In genomic region chr11:103525069-103525468, GRCh38 we compare ENCODE assay signal across 16 cellular contexts.
DNase-seq lines count a peak whose midpoint lies in the region; ATAC-seq, FAIRE-seq and TF ChIP-seq lines count a peak whose summit lies in the region.
"Had no signal": no experiment of that assay in that cellular context is flagged by ENCODE, and none has a peak within 500 bp of the region (broad histone marks: within the 10 kb centered on the region; RNA-seq: fewer than 3 reads in every experiment).

No MANE protein-coding gene starts in this region.

- no peaks in the 10 kb centered on the region for H3K79me2 ChIP-seq in HCT116 (ENCODE audit: insufficient read depth, low read length)
- no peaks in the 10 kb centered on the region for H3K79me2 ChIP-seq in PC-3 (ENCODE audit: low read length)
- no peaks in the 10 kb centered on the region for H3K79me2 ChIP-seq in osteoblast (ENCODE audit: insufficient read depth, low read length)

- TF ChIP-seq CTCF in HCT116 (IDR thresholded peaks at IDR 0.05 in 2 of 3, conservative IDR thresholded peaks at IDR 0.05 in 1 of 3; ENCODE audit: borderline replicate concordance in 1 of 3, insufficient read depth in 1 of 3, low read depth in 2 of 3, low read length in 2 of 3) (no peak), PC-3 (conservative IDR thresholded peaks at IDR 0.05; ENCODE audit: low read depth, low read length) (0 out of 2 replicates have a peak, but pooled peaks have one; percentile 12), osteoblast (IDR thresholded peaks at IDR 0.05; ENCODE audit: extremely low read depth, low read depth, low read length) (no peak), D721Med (IDR thresholded peaks at IDR 0.05; ENCODE audit: insufficient read depth, missing control alignments) (no peak)

- H3K36me3 ChIP-seq in HCT116 (ENCODE audit: control insufficient read depth in 1 of 2, insufficient read depth in 2 of 2, low read length in 2 of 2) = no peaks in the 10 kb centered on the region
- H3K36me3 ChIP-seq in PC-3 (ENCODE audit: low read depth, low read length) = no peaks in the 10 kb centered on the region
- H3K36me3 ChIP-seq in osteoblast (ENCODE audit: insufficient read depth, low read length) = no peaks in the 10 kb centered on the region
- H3K36me3 ChIP-seq: prostate gland had no signal

- DNase-seq in HCT116 (ENCODE audit: low read depth, low spot score) (no peak), PC-3 (peak; percentile 92), dermis blood vessel endothelial cell (peak; percentile 64), osteoblast (ENCODE audit: insufficient read length, low spot score, missing footprints) (peak; percentile 36), NCI-H146 treated with DMSO at 0.1 percent for 48 hours (lab: John Stamatoyannopoulos, UW; ENCODE audit: unreplicated experiment) (no peak), KBM-7 (no peak), D721Med (ENCODE audit: insufficient read length, low spot score) (no peak)
- DNase-seq: activated effector memory CD4-positive, alpha-beta T cell treated with anti-CD3 and anti-CD28 coated beads, Interleukin-2, amount 50 U/mL, for 16 hours; effector memory CD8-positive, alpha-beta T cell; NCI-H1105 treated with DMSO at 0.1 percent for 48 hours; NCI-H446; stimulated activated CD4-positive, alpha-beta T cell treated with anti-CD3 and anti-CD28 coated beads, Interleukin-15, amount 100 ng/mL, for 24 hours; testis; WERI-Rb-1 had no signal

- H3K4me3 ChIP-seq in HCT116 (replicated peaks in 1 of 2; ENCODE audit: low read depth in 1 of 2, low read length in 2 of 2) (no peak overlapping the region), PC-3 (ENCODE audit: low read length) (peak overlapping the region; percentile 24; the same call in 1 of the 2 replicates), osteoblast (ENCODE audit: insufficient read depth, low read length) (no peak overlapping the region)
- H3K4me3 ChIP-seq: prostate gland, testis had no signal

- TF ChIP-seq POLR2A in HCT116 (IDR thresholded peaks at IDR 0.05; ENCODE audit: borderline replicate concordance, extremely low read depth, insufficient read depth, insufficient read length) = no peak

- no peaks in the 10 kb centered on the region for H3K9me3 ChIP-seq in HCT116 (ENCODE audit: control insufficient read depth in 1 of 2, insufficient read depth in 1 of 2, low read depth in 1 of 2, low read length in 2 of 2)
- no peaks in the 10 kb centered on the region for H3K9me3 ChIP-seq in PC-3 (ENCODE audit: low read length)
- no peaks in the 10 kb centered on the region for H3K9me3 ChIP-seq in osteoblast (ENCODE audit: low read depth, low read length)
- H3K9me3 ChIP-seq: prostate gland, testis had no signal

- RAD21 ChIA-PET in HCT116 (lab: Charles Lee; ENCODE audit: low non-redundant PET in 1 of 2, low total read pairs in 2 of 2, uncharacterized antibody in 2 of 2, unreplicated experiment in 2 of 2) = no interaction called here

- in situ Hi-C loops in KBM-7 (cut with MboI; ENCODE audit: low pct_unique_long_range_greater_than_20kb, low sequenced_read_pairs) = no loop called here

- no peak for FAIRE-seq in D721Med (lab: Jason Lieb, UNC)

- CTCF ChIA-PET in HCT116 (lab: Charles Lee) (no interaction called here), PC-3 (lab: Charles Lee) (no interaction called here)

- no peak for TF ChIP-seq RAD21 in HCT116 (IDR thresholded peaks at IDR 0.05; ENCODE audit: low read depth)

- intact Hi-C loops in HCT116 (cut with micrococcal nuclease) = no loop called here
- intact Hi-C loops in PC-3 (cut with micrococcal nuclease) = no loop called here

- POLR2A ChIA-PET in HCT116 (lab: Charles Lee) (no interaction called here), PC-3 (lab: Charles Lee; ENCODE audit: unreplicated experiment) (interaction anchor here (0.7 kb wide), 1 partner anchor 115 kb away, joined by 3 read pairs; no protein-coding TSS in a partner anchor)

- BruUV-seq in HCT116 (replicated peaks; lab: Mats Ljungman, UMichigan) = no TSS peak
- BruUV-seq in PC-3 (replicated peaks; lab: Mats Ljungman, UMichigan) = no TSS peak

- H3K9me2 ChIP-seq in HCT116 (ENCODE audit: insufficient read depth) = no peaks in the 10 kb centered on the region
- no peaks in the 10 kb centered on the region for H3K9me2 ChIP-seq in PC-3 (replicated peaks; ENCODE audit: low read length)

- H4K20me1 ChIP-seq in HCT116 (ENCODE audit: insufficient read depth) = no peaks in the 10 kb centered on the region
- no peaks in the 10 kb centered on the region for H4K20me1 ChIP-seq in PC-3 (ENCODE audit: low read length)
- H4K20me1 ChIP-seq in osteoblast (ENCODE audit: insufficient read depth, low read length) = no peaks in the 10 kb centered on the region

- peak overlapping the region; percentile 96 for H2AFZ ChIP-seq in HCT116 (ENCODE audit: low read depth, low read length, poor library complexity, severe bottlenecking)
- H2AFZ ChIP-seq in PC-3 (ENCODE audit: low read length) = peak overlapping the region; percentile 15; the same call in 1 of the 2 replicates
- peak overlapping the region; percentile 0 for H2AFZ ChIP-seq in osteoblast (ENCODE audit: low read length)

- H3K27me3 ChIP-seq in HCT116 (ENCODE audit: insufficient read depth, low read length) (no peaks in the 10 kb centered on the region), PC-3 (ENCODE audit: low read length) (no peaks in the 10 kb centered on the region), osteoblast (ENCODE audit: insufficient read depth, low read length) (no peaks in the 10 kb centered on the region)
- H3K27me3 ChIP-seq: testis had no signal

- H3K9ac ChIP-seq in HCT116 (ENCODE audit: low read length) = no peak overlapping the region
- H3K9ac ChIP-seq in PC-3 (ENCODE audit: low read length) = no peak overlapping the region

- H3K4me1 ChIP-seq in HCT116 (ENCODE audit: control insufficient read depth in 1 of 2, insufficient read depth in 2 of 2, low read length in 2 of 2) (peaks cover 4 to 20% of the 10 kb centered on the region in 2 experiments; a peak in 3 of 4 replicates), PC-3 (ENCODE audit: insufficient read depth, low read length) (peaks cover 51% of the 10 kb centered on the region), osteoblast (ENCODE audit: insufficient read depth, low read length) (peaks cover 32% of the 10 kb centered on the region)
- H3K4me1 ChIP-seq: prostate gland, testis had no signal

- peak; percentile 50; the same call in 1 of the 2 replicates for ATAC-seq in HCT116
- peak; percentile 78 for ATAC-seq in PC-3
- ATAC-seq: effector memory CD8-positive, alpha-beta T cell had no signal

- H3F3A ChIP-seq in PC-3 (ENCODE audit: low read length, unreplicated experiment) = peaks cover 3% of the 10 kb centered on the region

- H3K27ac ChIP-seq in HCT116 (ENCODE audit: low read depth, low read length) (no peak overlapping the region), PC-3 (ENCODE audit: low read length) (peak overlapping the region; percentile 63), osteoblast (ENCODE audit: low read depth, low read length) (no peak overlapping the region)
- H3K27ac ChIP-seq: C4-2B, prostate gland, testis, WERI-Rb-1 had no signal

- H3K4me2 ChIP-seq in HCT116 (ENCODE audit: low read length) (peak overlapping the region; percentile 50; the same call in 1 of the 2 replicates), PC-3 (ENCODE audit: low read length) (peak overlapping the region; percentile 72), osteoblast (ENCODE audit: insufficient read depth, low read length) (peak overlapping the region; percentile 39)

TF ChIP-seq in HCT116, 20 proteins besides CTCF, POLR2A, EP300 and RAD21:
- TF ChIP-seq ELF1 (IDR thresholded peaks at IDR 0.05; ENCODE audit: borderline replicate concordance, low read depth) (0 out of 2 replicates have a peak, but pooled peaks have one; percentile 15), SP1 (IDR thresholded peaks at IDR 0.05; ENCODE audit: low read depth) (0 out of 2 replicates have a peak, but pooled peaks have one; percentile 36), SIN3A (IDR thresholded peaks at IDR 0.05; ENCODE audit: low read depth) (no peak), JUND (IDR thresholded peaks at IDR 0.05) (peak; percentile 29), FOSL1 (IDR thresholded peaks at IDR 0.05; ENCODE audit: low read depth) (0 out of 2 replicates have a peak, but pooled peaks have one; percentile 9)

Comparison
In these comparisons a context has a peak if more than half of its experiments do, and no peak if none do; other contexts are left out.
1. DNase-seq: peak in PC-3 (single experiment), dermis blood vessel endothelial cell (single experiment) and osteoblast (single experiment); none in HCT116 (single experiment), NCI-H146 treated with DMSO at 0.1 percent for 48 hours (single experiment), KBM-7 (single experiment) and D721Med (single experiment).
2. H2AFZ ChIP-seq: peak in every context shown above with its lines; median percentile 96 in HCT116; 15 in PC-3; 0 in osteoblast.
3. Peak in every context shown above with its lines, with median percentiles within 50 percentile points of each other: H3K4me2 ChIP-seq.